In the genomic region with DNA sequence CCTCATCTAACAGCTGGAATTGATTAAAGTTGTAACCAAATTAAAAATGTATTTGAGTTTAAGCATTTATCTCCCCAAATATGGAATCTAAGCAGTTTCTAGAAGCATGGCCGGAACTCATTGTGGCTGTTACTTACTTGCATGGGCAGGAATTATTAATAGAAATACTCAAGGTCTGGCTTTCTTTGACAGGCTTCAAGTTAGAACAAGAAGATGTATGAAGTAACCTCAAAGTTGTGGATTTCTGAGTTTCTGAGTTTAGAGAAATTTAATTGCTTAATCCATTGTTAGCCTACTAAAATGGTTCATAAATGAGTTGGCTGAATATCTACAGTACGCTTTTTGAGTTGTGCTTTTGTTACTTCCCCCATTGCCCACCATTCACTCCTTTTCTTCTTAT, we compare ENCODE assay signal across 19 cellular contexts. TPM values are rescaled to one million over a fixed set of nuclear protein-coding genes. Genes with fewer than 3 reads are reported as not detected.
A peak's percentile ranks its signal among the peaks of the same experiment; 100 is the strongest.
DNase-seq lines count a peak whose midpoint lies in the region; ATAC-seq and TF ChIP-seq lines count a peak whose summit lies in the region.
"Had no signal": no experiment of that assay in that cellular context is flagged by ENCODE, and none has a peak within 500 bp of the region (broad histone marks: within the 10 kb centered on the region; RNA-seq: fewer than 3 reads in every experiment).

No MANE protein-coding gene starts in this region.

- TF ChIP-seq POLR2A in Peyer's patch (IDR thresholded peaks at IDR 0.05), result no peak

- H3K36me3 ChIP-seq in cardiac muscle cell (peaks cover 5% of the 10 kb centered on the region), Peyer's patch (peaks cover 0 to 4% (median 0%) of the 10 kb centered on the region in 3 donors), neural progenitor cell (no peaks in the 10 kb centered on the region)
- H3K36me3 ChIP-seq: BLaER1 treated with 17β-estradiol and CSF1 and Interleukin-3, amounts not matched to agents 10 nM and 100 nM had no signal

- H3K9me3 ChIP-seq in cardiac muscle cell (ENCODE audit: low read depth) (no peaks in the 10 kb centered on the region), Peyer's patch (no peaks in the 10 kb centered on the region), neural progenitor cell (ENCODE audit: low read depth) (no peaks in the 10 kb centered on the region)
- H3K9me3 ChIP-seq: BLaER1 treated with 17β-estradiol and CSF1 and Interleukin-3, amounts not matched to agents 10 nM and 100 nM had no signal

- no peak overlapping the region for H3K9ac ChIP-seq in neural progenitor cell
- H3K9ac ChIP-seq: BLaER1 treated with 17β-estradiol and CSF1 and Interleukin-3, amounts not matched to agents 10 nM and 100 nM had no signal

- DNase-seq in cardiac muscle cell (ENCODE audit: low read depth in 1 of 2, low spot score in 1 of 2) (no peak), left cardiac atrium (no peak), coronary artery (ENCODE audit: low spot score) (no peak), foreskin keratinocyte (peak; percentile 71 to 83), Peyer's patch (no peak), neural progenitor cell (ENCODE audit: low spot score) (no peak)
- no peak for DNase-seq in stimulated activated naive CD8-positive, alpha-beta T cell treated with anti-CD3 and anti-CD28 coated beads, Interleukin-15, amount 100 ng/mL, for 72 hours
- DNase-seq: 8988T; Calu3; CD8-positive, alpha-beta T cell; DMS79 treated with DMSO at 0.1 percent for 48 hours; GOT3; H7; HFFc6 had no signal

- H3K4me3 ChIP-seq in cardiac muscle cell, result no peak overlapping the region
- no peak overlapping the region for H3K4me3 ChIP-seq in coronary artery
- H3K4me3 ChIP-seq in Peyer's patch, result no peak overlapping the region
- no peak overlapping the region for H3K4me3 ChIP-seq in neural progenitor cell
- H3K4me3 ChIP-seq: BLaER1 treated with 17β-estradiol and CSF1 and Interleukin-3, amounts not matched to agents 10 nM and 100 nM; GM12878 had no signal

- H3K36me3 Mint-ChIP-seq in neural progenitor cell, result peaks cover 12% of the 10 kb centered on the region

- H3K27me3 ChIP-seq in cardiac muscle cell (no peaks in the 10 kb centered on the region), foreskin keratinocyte (no peaks in the 10 kb centered on the region), Peyer's patch (no peaks in the 10 kb centered on the region), neural progenitor cell (no peaks in the 10 kb centered on the region)
- H3K27me3 ChIP-seq: BLaER1 treated with 17β-estradiol and CSF1 and Interleukin-3, amounts not matched to agents 10 nM and 100 nM had no signal

- intact Hi-C loops in left cardiac atrium (cut with DNase I), result no loop called here

- peaks cover 48% of the 10 kb centered on the region for H3K4me1 ChIP-seq in cardiac muscle cell (ENCODE audit: low read depth)
- peaks cover 19% of the 10 kb centered on the region for H3K4me1 ChIP-seq in foreskin keratinocyte
- no peaks in the 10 kb centered on the region for H3K4me1 ChIP-seq in Peyer's patch
- no peaks in the 10 kb centered on the region for H3K4me1 ChIP-seq in neural progenitor cell
- H3K4me1 ChIP-seq: BLaER1 treated with 17β-estradiol and CSF1 and Interleukin-3, amounts not matched to agents 10 nM and 100 nM had no signal

- TF ChIP-seq CTCF in cardiac muscle cell (IDR thresholded peaks at IDR 0.05; ENCODE audit: low read depth, low read length) (no peak), coronary artery (IDR thresholded peaks at IDR 0.05) (no peak), foreskin keratinocyte (conservative IDR thresholded peaks at IDR 0.05) (no peak), Peyer's patch (IDR thresholded peaks at IDR 0.05) (no peak), neural progenitor cell (IDR thresholded peaks at IDR 0.05) (no peak)

- H3K27ac ChIP-seq in cardiac muscle cell, result peak overlapping the region; percentile 34
- peak overlapping the region; percentile 18 to 47 for H3K27ac ChIP-seq in coronary artery
- peak overlapping the region; percentile 20 for H3K27ac ChIP-seq in foreskin keratinocyte
- H3K27ac ChIP-seq in Peyer's patch, result no peak overlapping the region
- H3K27ac ChIP-seq in neural progenitor cell, result no peak overlapping the region
- H3K27ac ChIP-seq: BLaER1 treated with 17β-estradiol and CSF1 and Interleukin-3, amounts not matched to agents 10 nM and 100 nM had no signal

- H3F3A ChIP-seq in neural progenitor cell (ENCODE audit: low read depth), result no peaks in the 10 kb centered on the region

- no peak overlapping the region for H3K27ac Mint-ChIP-seq in stimulated activated naive CD8-positive, alpha-beta T cell treated with anti-CD3 and anti-CD28 coated beads, Interleukin-15, amount 100 ng/mL, for 72 hours
- H3K27ac Mint-ChIP-seq in neural progenitor cell, result no peak overlapping the region
- H3K27ac Mint-ChIP-seq: B cell; CD8-positive, alpha-beta T cell; HFFc6 had no signal

- H3K79me2 ChIP-seq in neural progenitor cell (ENCODE audit: low read depth), result peaks cover 44% of the 10 kb centered on the region

- no peaks in the 10 kb centered on the region for H4K20me1 ChIP-seq in neural progenitor cell (ENCODE audit: low read depth)
- H4K20me1 ChIP-seq: BLaER1 treated with 17β-estradiol and CSF1 and Interleukin-3, amounts not matched to agents 10 nM and 100 nM had no signal

- H3K27me3 Mint-ChIP-seq in stimulated activated naive CD8-positive, alpha-beta T cell treated with anti-CD3 and anti-CD28 coated beads, Interleukin-15, amount 100 ng/mL, for 72 hours, result no peaks in the 10 kb centered on the region
- H3K27me3 Mint-ChIP-seq in neural progenitor cell (ENCODE audit: insufficient read depth, low read depth), result peaks cover 6% of the 10 kb centered on the region
- H3K27me3 Mint-ChIP-seq: B cell had no signal

- H3K4me1 Mint-ChIP-seq in stimulated activated naive CD8-positive, alpha-beta T cell treated with anti-CD3 and anti-CD28 coated beads, Interleukin-15, amount 100 ng/mL, for 72 hours, result peaks cover 5% of the 10 kb centered on the region
- H3K4me1 Mint-ChIP-seq in neural progenitor cell, result peaks cover 3% of the 10 kb centered on the region

- no peak overlapping the region for H3K4me2 ChIP-seq in neural progenitor cell
- H3K4me2 ChIP-seq: BLaER1 treated with 17β-estradiol and CSF1 and Interleukin-3, amounts not matched to agents 10 nM and 100 nM had no signal

- no peaks in the 10 kb centered on the region for H3K9me3 Mint-ChIP-seq in stimulated activated naive CD8-positive, alpha-beta T cell treated with anti-CD3 and anti-CD28 coated beads, Interleukin-15, amount 100 ng/mL, for 72 hours
- no peaks in the 10 kb centered on the region for H3K9me3 Mint-ChIP-seq in neural progenitor cell
- H3K9me3 Mint-ChIP-seq: CD8-positive, alpha-beta T cell; HFFc6 had no signal

- H2AFZ ChIP-seq in neural progenitor cell (replicated peaks), result no peak overlapping the region

- no peak overlapping the region for H3K4me3 Mint-ChIP-seq in stimulated activated naive CD8-positive, alpha-beta T cell treated with anti-CD3 and anti-CD28 coated beads, Interleukin-15, amount 100 ng/mL, for 72 hours
- H3K4me3 Mint-ChIP-seq in neural progenitor cell, result no peak overlapping the region
- H3K4me3 Mint-ChIP-seq: B cell; CD8-positive, alpha-beta T cell; HFFc6 had no signal

- ATAC-seq in left cardiac atrium, result no peak
- no peak for ATAC-seq in foreskin keratinocyte
- no peak for ATAC-seq in stimulated activated naive CD8-positive, alpha-beta T cell treated with anti-CD3 and anti-CD28 coated beads, Interleukin-15, amount 100 ng/mL, for 72 hours
- ATAC-seq: CD8-positive, alpha-beta T cell; GM12878; HCT116; HepG2 had no signal

RNA-seq across cellular contexts. Expression of a gene that starts 7.7 kb away (rescaled TPM):
- total RNA-seq in cardiac muscle cell (47.0 and 63.6 TPM in 2 replicates), left cardiac atrium (10 to 100 TPM; 10.8 to 11.3 TPM), foreskin keratinocyte (24.8 and 25.2 TPM in 2 replicates), Peyer's patch (100 to 1,000 TPM in 1 of 4 donors, 10 to 100 TPM in 3; 75.1 to 107 (median 85.7) TPM), neural progenitor cell (ENCODE audit: low replicate concordance) (11.0 and 13.3 TPM in 2 replicates)
- polyA plus RNA-seq in cardiac muscle cell (15.7 and 20.8 TPM in 2 replicates), foreskin keratinocyte (12.7 and 13.5 TPM in 2 replicates)

Comparison
In these comparisons a context has a peak if more than half of its experiments do, and no peak if none do; other contexts are left out.
1. DNase-seq: peak in foreskin keratinocyte (2 of 2); none in cardiac muscle cell (0 of 2), left cardiac atrium (single experiment), coronary artery (single experiment), Peyer's patch (0 of 3), stimulated activated naive CD8-positive, alpha-beta T cell treated with anti-CD3 and anti-CD28 coated beads, Interleukin-15, amount 100 ng/mL, for 72 hours (0 of 2) and neural progenitor cell (single experiment).
2. H3K27ac ChIP-seq: peak in cardiac muscle cell (single experiment), coronary artery (2 of 2) and foreskin keratinocyte (single experiment); none in Peyer's patch (0 of 4) and neural progenitor cell (single experiment).